In genomic region chr1:51953079-51953478, GRCh38 we compare ENCODE assay signal across 25 cellular contexts. TPM values are rescaled to one million over a fixed set of nuclear protein-coding genes. Genes with fewer than 3 reads are reported as not detected.
DNase-seq lines count a peak whose midpoint lies in the region; ATAC-seq, FAIRE-seq and TF ChIP-seq lines count a peak whose summit lies in the region.
"Had no signal": no experiment of that assay in that cellular context is flagged by ENCODE, and none has a peak within 500 bp of the region (broad histone marks: within the 10 kb centered on the region; RNA-seq: fewer than 3 reads in every experiment).

No MANE protein-coding gene starts in this region.

- intact Hi-C loops in A673 (cut with micrococcal nuclease; ENCODE audit: unreplicated experiment): loop anchor here (2.0 kb wide), 1 partner anchor 108 kb away; no protein-coding TSS in a partner anchor
- intact Hi-C loops in OCI-LY7 (cut with micrococcal nuclease; ENCODE audit: unreplicated experiment): no loop called here
- intact Hi-C loops in testis (cut with DNase I; ENCODE audit: low total_unique reads): no loop called here

- H3K4me2 ChIP-seq in OCI-LY7 (ENCODE audit: low read length): peak overlapping the region; percentile 34; the same call in 1 of the 2 replicates
- H3K4me2 ChIP-seq: neural progenitor cell had no signal

- H3K36me3 ChIP-seq in A673 (ENCODE audit: insufficient read depth, low read length, poor library complexity, severe bottlenecking): no peaks in the 10 kb centered on the region
- no peaks in the 10 kb centered on the region for H3K36me3 ChIP-seq in OCI-LY7 (ENCODE audit: insufficient read depth, low read length)
- H3K36me3 ChIP-seq in testis (ENCODE audit: low read depth, missing control alignments): no peaks in the 10 kb centered on the region
- H3K36me3 ChIP-seq: esophagus squamous epithelium, HAP-1, left lung, neural progenitor cell, spleen, thoracic aorta had no signal

- BruUV-seq in A673 (replicated peaks; lab: Mats Ljungman, UMichigan): no TSS peak
- BruUV-seq in OCI-LY7 (replicated peaks; lab: Mats Ljungman, UMichigan): no TSS peak

- ATAC-seq in HG02588 (IDR thresholded peaks at IDR 0.05; ENCODE audit: unreplicated experiment): no peak
- ATAC-seq: activated CD8-positive, alpha-beta T cell treated with anti-CD3 and anti-CD28 coated beads, Interleukin-2, amount 10 ng/mL, durations not matched to agents 7 days and 5 days; activated naive CD4-positive, alpha-beta T cell treated with anti-CD3 and anti-CD28 coated beads, Interleukin-2, amount 50 U/mL, for 72 hours; activated T-cell treated with anti-CD3 and anti-CD28 coated beads, Interleukin-2, amount 50 U/mL, for 72 hours; left lung; mucosa of descending colon; Panc1 had no signal

- H3K9me3 ChIP-seq in A673 (ENCODE audit: low read depth, low read length, poor library complexity, severe bottlenecking) (peaks cover 8% of the 10 kb centered on the region), OCI-LY7 (ENCODE audit: low read length) (peaks cover 9% of the 10 kb centered on the region; the same call in 1 of the 2 replicates), testis (no peaks in the 10 kb centered on the region)
- H3K9me3 ChIP-seq: mucosa of descending colon, SJSA1, thoracic aorta had no signal

- peak; percentile 21 for FAIRE-seq in GM18507 (lab: Jason Lieb, UNC)

- H3K4me3 ChIP-seq in A673 (ENCODE audit: low read depth, low read length, poor library complexity, severe bottlenecking): no peak overlapping the region
- H3K4me3 ChIP-seq in OCI-LY7 (ENCODE audit: low read depth, low read length, poor library complexity, severe bottlenecking): no peak overlapping the region
- H3K4me3 ChIP-seq in testis: no peak overlapping the region
- H3K4me3 ChIP-seq: esophagus squamous epithelium, HAP-1, left lung, mucosa of descending colon, neural progenitor cell, SJSA1, spleen, thoracic aorta had no signal

- POLR2A ChIA-PET in A673 (lab: Charles Lee; ENCODE audit: low non-redundant PET) (no interaction called here), OCI-LY7 (lab: Charles Lee) (interaction anchor here (1.2 kb wide), 1 partner anchor 20 kb away, joined by 3 read pairs; no protein-coding TSS in a partner anchor)

- peak overlapping the region; percentile 12; the same call in 1 of the 2 replicates for H2AFZ ChIP-seq in OCI-LY7 (ENCODE audit: low read length)
- H2AFZ ChIP-seq: neural progenitor cell had no signal

- H3K9me2 ChIP-seq in OCI-LY7 (ENCODE audit: insufficient read depth, low read length): no peaks in the 10 kb centered on the region

- no peak for TF ChIP-seq CTCF in A673 (conservative IDR thresholded peaks at IDR 0.05; ENCODE audit: low read depth, low read length)
- no peak for TF ChIP-seq CTCF in OCI-LY7 (conservative IDR thresholded peaks at IDR 0.05; ENCODE audit: low read length)
- no peak for TF ChIP-seq CTCF in testis (IDR thresholded peaks at IDR 0.05)

- H3K27ac ChIP-seq in A673 (ENCODE audit: low read depth, low read length, poor library complexity, severe bottlenecking) (peak overlapping the region; percentile 75), OCI-LY7 (ENCODE audit: low read depth, low read length, poor library complexity, severe bottlenecking) (no peak overlapping the region), testis (no peak overlapping the region)
- H3K27ac ChIP-seq: esophagus squamous epithelium, left lung, neural progenitor cell, SJSA1, spleen, thoracic aorta had no signal

- CTCF ChIA-PET in A673 (lab: Charles Lee) (interaction anchor here (0.6 kb wide), 1 partner anchor 51 kb away, joined by 4 read pairs; no protein-coding TSS in a partner anchor), OCI-LY7 (lab: Charles Lee; ENCODE audit: unreplicated experiment) (no interaction called here)

- 100% methylated on average over 1 of the region's 1 CpG for WGBS in testis, 2 donors

- no peak for TF ChIP-seq POLR2A in testis (IDR thresholded peaks at IDR 0.05)

- H3K79me2 ChIP-seq in OCI-LY7 (ENCODE audit: insufficient read depth, low read depth, low read length): no peaks in the 10 kb centered on the region

- DNase-seq in A673 (ENCODE audit: low spot score) (peak; percentile 99), GM18507 (ENCODE audit: extremely low spot score, insufficient read length, low read depth) (no peak), NCI-H1436 (lab: John Stamatoyannopoulos, UW) (peak; percentile 96), OCI-LY7 (ENCODE audit: low spot score) (peak; percentile 20), AML-193 (lab: John Stamatoyannopoulos, UW) (no peak), testis (no peak)
- DNase-seq in activated naive CD4-positive, alpha-beta T cell (lab: John Stamatoyannopoulos, UW): no peak
- DNase-seq: activated CD4-positive, CD25-positive, alpha-beta regulatory T cell; activated CD8-positive, alpha-beta T cell treated with anti-CD3 and anti-CD28 coated beads, Interleukin-2, amount 10 ng/mL, durations not matched to agents 7 days and 5 days; activated T-cell treated with anti-CD3 and anti-CD28 coated beads, Interleukin-2, amount 50 U/mL, for 72 hours; CD8-positive, alpha-beta memory T cell; effector CD8-positive, alpha-beta T cell; EL; esophagus squamous epithelium; left lung; mucosa of descending colon; spleen had no signal

- peaks cover 88% of the 10 kb centered on the region for H3K4me1 ChIP-seq in A673 (ENCODE audit: insufficient read depth, low read length, poor library complexity, severe bottlenecking)
- peaks cover 37% of the 10 kb centered on the region for H3K4me1 ChIP-seq in OCI-LY7 (ENCODE audit: insufficient read depth, low read length, poor library complexity, severe bottlenecking)
- no peaks in the 10 kb centered on the region for H3K4me1 ChIP-seq in testis
- H3K4me1 ChIP-seq: HAP-1, left lung, spleen had no signal

- H4K20me1 ChIP-seq in OCI-LY7 (ENCODE audit: insufficient read depth, low read length): no peaks in the 10 kb centered on the region

- no peaks in the 10 kb centered on the region for H3K27me3 ChIP-seq in A673 (replicated peaks; ENCODE audit: insufficient read depth, low read depth, low read length, poor library complexity)
- no peaks in the 10 kb centered on the region for H3K27me3 ChIP-seq in testis
- H3K27me3 ChIP-seq: neural progenitor cell, SJSA1, spleen had no signal

RNA-seq across cellular contexts. Expression of gene RAB3B, which starts 37.4 kb away (rescaled TPM):
- total RNA-seq in A673 (2021) (25.5 and 27.2 TPM in 2 replicates), OCI-LY7 (2022) (not detected in 2 replicates), testis (1 to 10 TPM; 1.4 TPM)
- total RNA-seq in OCI-LY7 (2014; rRNA removed; shearing (Covaris generic)): 0.03 and 0.05 TPM in 2 replicates
- 0.50 TPM for polyA plus RNA-seq in testis (ENCODE audit: insufficient read depth, low read depth, low replicate concordance)
- total RNA-seq: thoracic aorta had no signal
- polyA plus RNA-seq: IgD-negative memory B cell had no signal

Comparison
In these comparisons a context has a peak if more than half of its experiments do, and no peak if none do; other contexts are left out.
1. DNase-seq: peak in A673 (single experiment), NCI-H1436 (single experiment) and OCI-LY7 (single experiment); none in GM18507 (single experiment), AML-193 (0 of 2), testis (single experiment) and activated naive CD4-positive, alpha-beta T cell (0 of 4).
2. RNA of gene RAB3B, which starts 37.4 kb away (total RNA-seq): 25.5 to 27.2 TPM in A673; 1.4 TPM in testis and 0.03 to 0.05 TPM in OCI-LY7; every median in the first group is over 10 times any median in the second.